In the genomic region with DNA sequence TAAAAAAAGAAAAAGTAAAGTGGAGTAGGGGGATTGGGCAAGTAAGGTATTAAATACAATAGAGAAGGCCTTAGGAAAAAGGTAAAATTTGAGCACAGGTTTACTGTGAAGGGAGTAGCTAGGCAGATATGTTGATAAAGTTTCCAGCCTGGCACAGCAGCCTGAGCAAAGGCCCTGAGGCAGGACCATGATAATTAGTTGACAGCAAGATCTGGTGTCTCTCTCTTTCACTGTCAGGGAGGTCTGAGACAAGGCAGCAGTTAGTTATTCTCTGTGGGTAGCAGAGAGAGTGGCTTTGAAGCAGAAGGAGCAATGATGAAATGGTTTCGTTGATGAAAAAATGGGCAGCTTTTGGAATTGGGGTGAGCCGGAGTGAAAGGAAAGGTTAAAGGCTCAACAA, we compare ENCODE assay signal across 39 cellular contexts.
"Had no signal": no experiment of that assay in that cellular context is flagged by ENCODE, and none has a peak within 500 bp of the region (broad histone marks: within the 10 kb centered on the region; RNA-seq: fewer than 3 reads in every experiment).

No MANE protein-coding gene starts in this region.

- H3K4me1 Mint-ChIP-seq: activated B cell treated with CpG ODN at 0.5 μM for 24 hours; activated CD4-positive, alpha-beta T cell treated with anti-CD3 and anti-CD28 coated beads, Interleukin-2, amount 10 ng/mL, durations not matched to agents 24 days and 14 days; activated naive CD8-positive, alpha-beta T cell treated with anti-CD3 and anti-CD28 coated beads, Interleukin-2, amount 10 ng/mL, durations not matched to agents 7 days and 5 days; activated naive CD8-positive, alpha-beta T cell treated with anti-CD3 and anti-CD28 coated beads, Interleukin-2, amount 50 U/mL, for 24 hours; activated T-helper 17 cell treated with anti-CD3 and anti-CD28 coated beads, Interleukin-2, amount 50 U/mL, for 72 hours; brain; central memory CD8-positive, alpha-beta T cell had no signal

- H3K27me3 Mint-ChIP-seq: central memory CD8-positive, alpha-beta T cell had no signal

- FAIRE-seq: bronchial epithelial cell, TTC549 had no signal

- H3K9me3 Mint-ChIP-seq: activated B cell treated with CpG ODN at 0.5 μM for 24 hours; activated CD4-positive, alpha-beta memory T cell treated with anti-CD3 and anti-CD28 coated beads for 36 hours; activated CD4-positive, alpha-beta T cell treated with anti-CD3 and anti-CD28 coated beads, Interleukin-2, amount 10 ng/mL, durations not matched to agents 24 days and 14 days; activated CD8-positive, alpha-beta T cell treated with anti-CD3 and anti-CD28 coated beads for 36 hours; activated naive CD4-positive, alpha-beta T cell treated with anti-CD3 and anti-CD28 coated beads for 36 hours; activated naive CD8-positive, alpha-beta T cell treated with anti-CD3 and anti-CD28 coated beads, Interleukin-2, amount 10 ng/mL, durations not matched to agents 7 days and 5 days; activated naive CD8-positive, alpha-beta T cell treated with anti-CD3 and anti-CD28 coated beads, Interleukin-2, amount 50 U/mL, for 24 hours; activated T-cell treated with anti-CD3 and anti-CD28 coated beads, Interleukin-2, amount 50 U/mL, for 4 hours; activated T-cell treated with anti-CD3 and anti-CD28 coated beads, Interleukin-2, amount 50 U/mL, for 72 hours; activated T-helper 1 cell treated with anti-CD3 and anti-CD28 coated beads, Interleukin-12 subunit alpha, Interleukin-12 subunit beta, Interleukin-2, Interleukin-4 antibody, amounts not matched to agents 30 ng/mL and 10 ng/mL and 1 ng/mL, durations not matched to agents 14 hours and 24 hours and 36 hours; T-helper 1 cell treated with Interleukin-12 subunit alpha and Interleukin-12 subunit beta and Interleukin-4 antibody, amounts not matched to agents 30 μg/mL and 1 μg/mL, for 36 hours; T-helper 2 cell treated with Interferon-gamma antibody and Interleukin-4, amounts not matched to agents 5 μg/mL and 100 μg/mL, for 36 hours had no signal

- H3K27ac ChIP-seq: ascending aorta, cardiac muscle cell, VCaP had no signal

- H3K9me3 ChIP-seq: ascending aorta had no signal

- H3K36me3 Mint-ChIP-seq: activated CD4-positive, alpha-beta memory T cell treated with anti-CD3 and anti-CD28 coated beads for 36 hours; activated naive CD8-positive, alpha-beta T cell; activated naive CD8-positive, alpha-beta T cell treated with anti-CD3 and anti-CD28 coated beads, Interleukin-2, amount 10 ng/mL, durations not matched to agents 7 days and 5 days; brain had no signal

- DNase-seq: activated B cell treated with CpG ODN at 0.5 μM for 24 hours; activated CD4-positive, alpha-beta memory T cell treated with anti-CD3 and anti-CD28 coated beads for 36 hours; activated CD4-positive, alpha-beta T cell treated with anti-CD3 and anti-CD28 coated beads for 4 hours; activated CD4-positive, alpha-beta T cell treated with anti-CD3 and anti-CD28 coated beads, Interleukin-2, amount 10 ng/mL, durations not matched to agents 24 days and 14 days; activated CD4-positive, alpha-beta T cell treated with anti-CD3 and anti-CD28 coated beads, Interleukin-2, amount 50 U/mL, for 1 hour; activated CD4-positive, alpha-beta T cell treated with anti-CD3 and anti-CD28 coated beads, Interleukin-2, amount 50 U/mL, for 4 hours; activated CD4-positive, CD25-positive, alpha-beta regulatory T cell treated with anti-CD3 and anti-CD28 coated beads, Interleukin-2, amount 50 U/mL, for 72 hours; activated CD8-positive, alpha-beta memory T cell treated with anti-CD3 and anti-CD28 coated beads, Interleukin-2, amount 50 U/mL, for 4 hours; activated CD8-positive, alpha-beta T cell treated with anti-CD3 and anti-CD28 coated beads for 36 hours; activated effector memory CD4-positive, alpha-beta T cell treated with anti-CD3 and anti-CD28 coated beads, Interleukin-2, amount 50 U/mL, for 16 hours; activated gamma-delta T cell treated with Interleukin-2 at 50 U/mL for 16 hours; activated naive CD4-positive, alpha-beta T cell; activated naive CD4-positive, alpha-beta T cell treated with anti-CD3 and anti-CD28 coated beads for 36 hours; activated naive CD4-positive, alpha-beta T cell treated with anti-CD3 and anti-CD28 coated beads, Interleukin-2, amount 50 U/mL, for 16 hours; activated naive CD8-positive, alpha-beta T cell treated with anti-CD3 and anti-CD28 coated beads, Interleukin-2, amount 10 ng/mL, durations not matched to agents 7 days and 5 days; activated naive CD8-positive, alpha-beta T cell treated with anti-CD3 and anti-CD28 coated beads, Interleukin-2, amount 50 U/mL, for 24 hours; activated T-cell treated with anti-CD3 and anti-CD28 coated beads for 4 hours; activated T-cell treated with anti-CD3 and anti-CD28 coated beads, Interleukin-2, amount 50 U/mL, for 1 hour; activated T-cell treated with anti-CD3 and anti-CD28 coated beads, Interleukin-2, amount 50 U/mL, for 4 hours; activated T-cell treated with anti-CD3 and anti-CD28 coated beads, Interleukin-2, amount 50 U/mL, for 72 hours; amygdala; anterior cingulate cortex; caudate nucleus; cerebellar nuclear complex; T-helper 1 cell; T-helper 2 cell; T-helper 9 cell had no signal

- H3K4me3 ChIP-seq: ascending aorta, cardiac muscle cell had no signal

- ATAC-seq: activated CD8-positive, alpha-beta T cell treated with anti-CD3 and anti-CD28 coated beads for 36 hours; activated naive CD8-positive, alpha-beta T cell treated with anti-CD3 and anti-CD28 coated beads, Interleukin-2, amount 50 U/mL, for 24 hours; activated T-cell treated with anti-CD3 and anti-CD28 coated beads, Interleukin-2, amount 50 U/mL, for 4 hours; activated T-cell treated with anti-CD3 and anti-CD28 coated beads, Interleukin-2, amount 50 U/mL, for 72 hours; activated T-helper 17 cell treated with anti-CD3 and anti-CD28 coated beads, Interleukin-2, amount 50 U/mL, for 72 hours had no signal

- H3K36me3 ChIP-seq: ascending aorta, cardiac muscle cell had no signal

- H3K27me3 ChIP-seq: ascending aorta, cardiac muscle cell had no signal

- H3K4me3 Mint-ChIP-seq: activated B cell treated with CpG ODN at 0.5 μM for 24 hours; activated CD4-positive, alpha-beta memory T cell treated with anti-CD3 and anti-CD28 coated beads for 36 hours; activated CD4-positive, alpha-beta T cell treated with anti-CD3 and anti-CD28 coated beads, Interleukin-2, amount 10 ng/mL, durations not matched to agents 24 days and 14 days; activated CD8-positive, alpha-beta T cell treated with anti-CD3 and anti-CD28 coated beads for 36 hours; activated naive CD4-positive, alpha-beta T cell treated with anti-CD3 and anti-CD28 coated beads for 36 hours; activated naive CD8-positive, alpha-beta T cell; activated naive CD8-positive, alpha-beta T cell treated with anti-CD3 and anti-CD28 coated beads, Interleukin-2, amount 10 ng/mL, durations not matched to agents 7 days and 5 days; activated naive CD8-positive, alpha-beta T cell treated with anti-CD3 and anti-CD28 coated beads, Interleukin-2, amount 50 U/mL, for 24 hours; activated T-cell treated with anti-CD3 and anti-CD28 coated beads, Interleukin-2, amount 50 U/mL, for 4 hours; activated T-cell treated with anti-CD3 and anti-CD28 coated beads, Interleukin-2, amount 50 U/mL, for 72 hours; activated T-helper 1 cell treated with anti-CD3 and anti-CD28 coated beads, Interleukin-12 subunit alpha, Interleukin-12 subunit beta, Interleukin-2, Interleukin-4 antibody, amounts not matched to agents 30 ng/mL and 10 ng/mL and 1 ng/mL, durations not matched to agents 14 hours and 24 hours and 36 hours; activated T-helper 17 cell treated with anti-CD3 and anti-CD28 coated beads, Interleukin-2, amount 50 U/mL, for 72 hours; brain; central memory CD8-positive, alpha-beta T cell; T-helper 1 cell treated with Interleukin-12 subunit alpha and Interleukin-12 subunit beta and Interleukin-4 antibody, amounts not matched to agents 30 μg/mL and 1 μg/mL, for 36 hours; T-helper 2 cell treated with Interferon-gamma antibody and Interleukin-4, amounts not matched to agents 5 μg/mL and 100 μg/mL, for 36 hours had no signal

- H3K27ac Mint-ChIP-seq: activated B cell treated with CpG ODN at 0.5 μM for 24 hours; activated CD4-positive, alpha-beta memory T cell treated with anti-CD3 and anti-CD28 coated beads for 36 hours; activated CD4-positive, alpha-beta T cell treated with anti-CD3 and anti-CD28 coated beads, Interleukin-2, amount 10 ng/mL, durations not matched to agents 24 days and 14 days; activated CD8-positive, alpha-beta T cell treated with anti-CD3 and anti-CD28 coated beads for 36 hours; activated naive CD4-positive, alpha-beta T cell treated with anti-CD3 and anti-CD28 coated beads for 36 hours; activated naive CD8-positive, alpha-beta T cell; activated naive CD8-positive, alpha-beta T cell treated with anti-CD3 and anti-CD28 coated beads, Interleukin-2, amount 10 ng/mL, durations not matched to agents 7 days and 5 days; activated naive CD8-positive, alpha-beta T cell treated with anti-CD3 and anti-CD28 coated beads, Interleukin-2, amount 50 U/mL, for 24 hours; activated T-cell treated with anti-CD3 and anti-CD28 coated beads, Interleukin-2, amount 50 U/mL, for 72 hours; activated T-helper 1 cell treated with anti-CD3 and anti-CD28 coated beads, Interleukin-12 subunit alpha, Interleukin-12 subunit beta, Interleukin-2, Interleukin-4 antibody, amounts not matched to agents 30 ng/mL and 10 ng/mL and 1 ng/mL, durations not matched to agents 14 hours and 24 hours and 36 hours; activated T-helper 17 cell treated with anti-CD3 and anti-CD28 coated beads, Interleukin-2, amount 50 U/mL, for 72 hours; brain; T-helper 1 cell treated with Interleukin-12 subunit alpha and Interleukin-12 subunit beta and Interleukin-4 antibody, amounts not matched to agents 30 μg/mL and 1 μg/mL, for 36 hours; T-helper 2 cell treated with Interferon-gamma antibody and Interleukin-4, amounts not matched to agents 5 μg/mL and 100 μg/mL, for 36 hours had no signal
